In the genomic region with DNA sequence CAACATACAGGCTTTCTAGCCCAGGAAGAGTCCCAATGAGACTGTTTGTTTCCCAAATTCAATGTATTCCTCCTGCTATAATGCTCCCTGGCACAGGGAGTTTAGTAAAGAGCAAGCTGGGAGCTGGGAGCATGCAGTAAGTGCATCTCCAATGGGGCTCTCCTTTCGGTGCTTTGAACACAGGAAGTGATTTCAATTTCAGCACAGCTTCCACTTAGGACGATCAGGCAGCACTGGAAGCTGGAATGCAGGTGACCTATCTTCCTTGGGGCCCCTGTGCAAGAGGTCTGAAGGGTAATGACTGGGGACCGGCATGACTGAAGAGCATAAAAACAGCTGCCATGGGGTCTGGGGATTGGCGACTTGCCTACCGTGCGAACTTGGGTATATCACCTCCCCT, we compare ENCODE assay signal across 27 cellular contexts.
A peak's percentile ranks its signal among the peaks of the same experiment; 100 is the strongest.
DNase-seq lines count a peak whose midpoint lies in the region; ATAC-seq, FAIRE-seq and TF ChIP-seq lines count a peak whose summit lies in the region.
"Had no signal": no experiment of that assay in that cellular context is flagged by ENCODE, and none has a peak within 500 bp of the region (broad histone marks: within the 10 kb centered on the region; RNA-seq: fewer than 3 reads in every experiment).

No MANE protein-coding gene starts in this region.

- no peaks in the 10 kb centered on the region for H3K9me3 ChIP-seq in IMR-90 (ENCODE audit: control insufficient read depth, insufficient read depth, low read length)
- H3K9me3 ChIP-seq in hepatocyte (ENCODE audit: low read depth): no peaks in the 10 kb centered on the region
- no peaks in the 10 kb centered on the region for H3K9me3 ChIP-seq in small intestine (ENCODE audit: control insufficient read depth, low read depth)
- H3K9me3 ChIP-seq in WERI-Rb-1 (ENCODE audit: severe bottlenecking): no peaks in the 10 kb centered on the region
- H3K9me3 ChIP-seq: stomach, thyroid gland had no signal

- H2AFZ ChIP-seq in IMR-90 (replicated peaks; ENCODE audit: low read length, poor library complexity): peak overlapping the region; percentile 78
- H2AFZ ChIP-seq in hepatocyte: no peak overlapping the region

- H3K36me3 ChIP-seq in IMR-90 (ENCODE audit: control insufficient read depth, insufficient read depth, low read length) (no peaks in the 10 kb centered on the region), hepatocyte (replicated peaks; ENCODE audit: insufficient read depth, low read depth) (no peaks in the 10 kb centered on the region), small intestine (ENCODE audit: control insufficient read depth in 2 of 2, insufficient read depth in 2 of 2, low read length in 2 of 2) (no peaks in the 10 kb centered on the region), WERI-Rb-1 (no peaks in the 10 kb centered on the region)
- H3K36me3 ChIP-seq: heart left ventricle, stomach, thyroid gland had no signal

- POLR2A ChIA-PET in IMR-90 (lab: Charles Lee; ENCODE audit: unreplicated experiment): no interaction called here

- peaks cover 10% of the 10 kb centered on the region for H3K9me1 ChIP-seq in IMR-90 (ENCODE audit: insufficient read depth, low read length)

- CTCF ChIA-PET in IMR-90 (lab: Yijun Ruan, JAX): interaction anchor here (0.8 kb wide), 1 partner anchor 21 kb away, joined by 4 read pairs; no protein-coding TSS in a partner anchor

- H4K5ac ChIP-seq in IMR-90 (ENCODE audit: low read depth, low read length): no peak overlapping the region; the same call in 1 of the 2 replicates

- H2AK5ac ChIP-seq in IMR-90 (ENCODE audit: low read depth, low read length): no peak overlapping the region

- H2BK15ac ChIP-seq in IMR-90 (ENCODE audit: low read depth, low read length): no peak overlapping the region

- H3K27ac ChIP-seq in IMR-90 (ENCODE audit: insufficient read depth, low read length) (no peak overlapping the region), hepatocyte (no peak overlapping the region), small intestine (ENCODE audit: low read depth in 1 of 2, low read length in 1 of 2) (no peak overlapping the region), WERI-Rb-1 (no peak overlapping the region)
- H3K27ac ChIP-seq: coronary artery, foreskin keratinocyte, skin epidermis, stomach, thyroid gland had no signal

- H2BK20ac ChIP-seq in IMR-90 (ENCODE audit: low read depth, low read length): no peak overlapping the region

- H2BK5ac ChIP-seq in IMR-90 (ENCODE audit: low read depth, low read length, poor library complexity, severe bottlenecking): no peak overlapping the region

- TF ChIP-seq CTCF in IMR-90 (conservative IDR thresholded peaks at IDR 0.05; ENCODE audit: low read depth, low read length) (no peak), hepatocyte (IDR thresholded peaks at IDR 0.05; ENCODE audit: poor library complexity) (no peak), WERI-Rb-1 (IDR thresholded peaks at IDR 0.05; ENCODE audit: low read depth, low read length) (no peak)

- no peak for FAIRE-seq in small intestine (lab: Jason Lieb, UNC)
- FAIRE-seq: H54 had no signal

- H3K27me3 ChIP-seq in IMR-90 (ENCODE audit: control insufficient read depth, insufficient read depth, low read length): no peaks in the 10 kb centered on the region
- no peaks in the 10 kb centered on the region for H3K27me3 ChIP-seq in hepatocyte
- H3K27me3 ChIP-seq in small intestine (ENCODE audit: control insufficient read depth in 2 of 2, insufficient read depth in 2 of 2, low read length in 2 of 2): no peaks in the 10 kb centered on the region
- H3K27me3 ChIP-seq in WERI-Rb-1 (ENCODE audit: insufficient read depth, low read depth, severe bottlenecking): no peaks in the 10 kb centered on the region
- H3K27me3 ChIP-seq: foreskin keratinocyte, heart left ventricle, stomach, thyroid gland had no signal

- H3K9ac ChIP-seq in IMR-90 (ENCODE audit: low read depth, low read length): no peak overlapping the region

- H3K23ac ChIP-seq in IMR-90 (ENCODE audit: low read depth, low read length): 0 out of 2 replicates have a peak overlapping the region, but pooled peaks have one; percentile 38

- no peaks in the 10 kb centered on the region for H3K9me2 ChIP-seq in hepatocyte (replicated peaks; ENCODE audit: insufficient read depth)

- no peak for TF ChIP-seq POLR2A in IMR-90 (IDR thresholded peaks at IDR 0.05; ENCODE audit: low read depth, low read length)

- H3K79me2 ChIP-seq in hepatocyte: peaks cover 60% of the 10 kb centered on the region

- intact Hi-C loops in left ventricle myocardium superior (cut with micrococcal nuclease) (no loop called here), left cardiac atrium (cut with DNase I) (no loop called here), IMR-90 (cut with micrococcal nuclease) (no loop called here)

- no peak overlapping the region for H3K14ac ChIP-seq in IMR-90 (replicated peaks; ENCODE audit: low read depth, low read length)

- no peak overlapping the region for H2AK9ac ChIP-seq in IMR-90 (replicated peaks; ENCODE audit: low read depth, low read length, poor library complexity)

- H3K4me3 ChIP-seq in IMR-90 (ENCODE audit: insufficient read depth, low read depth, low read length) (no peak overlapping the region), hepatocyte (no peak overlapping the region), small intestine (ENCODE audit: low read depth in 1 of 2, low read length in 2 of 2) (no peak overlapping the region), WERI-Rb-1 (ENCODE audit: low read depth, low read length) (no peak overlapping the region)
- H3K4me3 ChIP-seq: coronary artery, heart left ventricle, skin epidermis, stomach, thyroid gland had no signal

- peak overlapping the region; percentile 47 for H3K4me2 ChIP-seq in IMR-90 (ENCODE audit: low read depth, low read length)
- H3K4me2 ChIP-seq in hepatocyte: peak overlapping the region; percentile 37

- H3K4me1 ChIP-seq in IMR-90 (ENCODE audit: control insufficient read depth, insufficient read depth, low read length) (peaks cover 9% of the 10 kb centered on the region), hepatocyte (ENCODE audit: insufficient read depth) (no peaks in the 10 kb centered on the region), small intestine (ENCODE audit: control insufficient read depth in 2 of 2, insufficient read depth in 1 of 2, low read depth in 1 of 2, low read length in 1 of 2) (no peaks in the 10 kb centered on the region)
- H3K4me1 ChIP-seq: foreskin keratinocyte, thyroid gland had no signal

- H3K18ac ChIP-seq in IMR-90 (ENCODE audit: low read depth, low read length): no peak overlapping the region

- no peak overlapping the region for H3K56ac ChIP-seq in IMR-90 (ENCODE audit: extremely low read depth, insufficient read depth, low read length)

- ATAC-seq in left ventricle myocardium superior (peak; percentile 18), left cardiac atrium (no peak), IMR-90 (ENCODE audit: low read depth) (peak; percentile 49; the same call in 1 of the 2 replicates), HG03439 (IDR thresholded peaks at IDR 0.05; ENCODE audit: unreplicated experiment) (no peak)
- ATAC-seq: activated CD8-positive, alpha-beta T cell treated with anti-CD3 and anti-CD28 coated beads for 36 hours; activated naive CD4-positive, alpha-beta T cell treated with anti-CD3 and anti-CD28 coated beads, Interleukin-2, amount 50 U/mL, for 72 hours; esophagus mucosa; foreskin keratinocyte; left lobe of liver; naive thymus-derived CD8-positive, alpha-beta T cell had no signal

- H3K79me1 ChIP-seq in IMR-90 (ENCODE audit: low read depth in 1 of 2, low read length in 2 of 2): peaks cover 6 to 39% of the 10 kb centered on the region in 2 experiments

- no peak overlapping the region for H3K4ac ChIP-seq in IMR-90 (ENCODE audit: low read depth, low read length)

- no peak for DNase-seq in left ventricle myocardium superior
- DNase-seq in left cardiac atrium: no peak
- DNase-seq in IMR-90: no peak
- DNase-seq in hepatocyte (ENCODE audit: low spot score): no peak
- peak; percentile 30 for DNase-seq in small intestine
- DNase-seq in NCI-H2171 treated with DMSO at 0.1 percent for 48 hours (lab: John Stamatoyannopoulos, UW): no peak
- DNase-seq in WERI-Rb-1: no peak
- DNase-seq: activated CD4-positive, alpha-beta T cell treated with anti-CD3 and anti-CD28 coated beads for 1 hour; activated CD8-positive, alpha-beta T cell treated with anti-CD3 and anti-CD28 coated beads for 36 hours; aorta; endodermal cell; foreskin keratinocyte; heart left ventricle; Karpas-422; naive thymus-derived CD8-positive, alpha-beta T cell; NCI-H1436 treated with DMSO at 0.1 percent for 48 hours; nucleus accumbens; stimulated activated CD8-positive, alpha-beta memory T cell treated with anti-CD3 and anti-CD28 coated beads, Interleukin-4, amount 100 ng/mL, for 48 hours; stomach; thyroid gland had no signal

- WGBS in IMR-90 (ENCODE audit: extremely low coverage in 2 of 2, insufficient read length in 1 of 2), 2 experiments: 29% methylated on average over 2 of the region's 6 CpGs; no CpG with 5 or more reads in 1 of the 2 experiments
- 62% methylated on average over 6 of the region's 6 CpGs for WGBS in hepatocyte (ENCODE audit: low lambda C conversion rate, missing lambda C conversion rate)
- WGBS in small intestine, 3 donors: 22 to 35% (median 34%) methylated on average over 6 of the region's 6 CpGs

- in situ Hi-C loops in IMR-90 (cut with MboI; ENCODE audit: low sequenced_read_pairs): no loop called here

- BruUV-seq in IMR-90 (replicated peaks; lab: Mats Ljungman, UMichigan): no TSS peak

- H4K8ac ChIP-seq in IMR-90 (ENCODE audit: low read depth in 2 of 2, low read length in 2 of 2): peak overlapping the region in 1 of 2 experiments; percentile 36; a peak in 1 of 4 replicates

- TF ChIP-seq RAD21 in IMR-90 (IDR thresholded peaks at IDR 0.05; ENCODE audit: low read length): no peak

- dilution Hi-C loops in IMR-90 (cut with HindIII; ENCODE audit: low sequenced_read_pairs, unreplicated experiment): no loop called here

- peaks cover 4% of the 10 kb centered on the region; the same call in 1 of the 2 replicates for H4K20me1 ChIP-seq in IMR-90 (ENCODE audit: insufficient read depth, low read length)
- no peaks in the 10 kb centered on the region for H4K20me1 ChIP-seq in hepatocyte (ENCODE audit: insufficient read depth, poor library complexity, severe bottlenecking)

- no peak overlapping the region for H4K91ac ChIP-seq in IMR-90 (ENCODE audit: insufficient read depth, low read depth, low read length)

- H2BK120ac ChIP-seq in IMR-90 (ENCODE audit: low read depth, low read length): no peak overlapping the region; the same call in 1 of the 2 replicates

TF ChIP-seq in IMR-90, 13 proteins besides CTCF, POLR2A, EP300 and RAD21:
- TF ChIP-seq NFE2L2 (IDR thresholded peaks at IDR 0.05; ENCODE audit: low read depth, low read length) (no peak), MAFK (IDR thresholded peaks at IDR 0.05; ENCODE audit: low read depth, low read length) (no peak), MXI1 (IDR thresholded peaks at IDR 0.05; ENCODE audit: borderline replicate concordance, low read depth, low read length) (no peak), SMC3 (IDR thresholded peaks at IDR 0.05; ENCODE audit: low read depth, low read length) (no peak)

Comparison
In these comparisons a context has a peak if more than half of its experiments do, and no peak if none do; other contexts are left out.
1. ATAC-seq: peak in left ventricle myocardium superior (single experiment) and IMR-90 (single experiment); none in left cardiac atrium (0 of 2) and HG03439 (single experiment).